1 cellular context compared by ENCODE assay signal in the genomic region with DNA sequence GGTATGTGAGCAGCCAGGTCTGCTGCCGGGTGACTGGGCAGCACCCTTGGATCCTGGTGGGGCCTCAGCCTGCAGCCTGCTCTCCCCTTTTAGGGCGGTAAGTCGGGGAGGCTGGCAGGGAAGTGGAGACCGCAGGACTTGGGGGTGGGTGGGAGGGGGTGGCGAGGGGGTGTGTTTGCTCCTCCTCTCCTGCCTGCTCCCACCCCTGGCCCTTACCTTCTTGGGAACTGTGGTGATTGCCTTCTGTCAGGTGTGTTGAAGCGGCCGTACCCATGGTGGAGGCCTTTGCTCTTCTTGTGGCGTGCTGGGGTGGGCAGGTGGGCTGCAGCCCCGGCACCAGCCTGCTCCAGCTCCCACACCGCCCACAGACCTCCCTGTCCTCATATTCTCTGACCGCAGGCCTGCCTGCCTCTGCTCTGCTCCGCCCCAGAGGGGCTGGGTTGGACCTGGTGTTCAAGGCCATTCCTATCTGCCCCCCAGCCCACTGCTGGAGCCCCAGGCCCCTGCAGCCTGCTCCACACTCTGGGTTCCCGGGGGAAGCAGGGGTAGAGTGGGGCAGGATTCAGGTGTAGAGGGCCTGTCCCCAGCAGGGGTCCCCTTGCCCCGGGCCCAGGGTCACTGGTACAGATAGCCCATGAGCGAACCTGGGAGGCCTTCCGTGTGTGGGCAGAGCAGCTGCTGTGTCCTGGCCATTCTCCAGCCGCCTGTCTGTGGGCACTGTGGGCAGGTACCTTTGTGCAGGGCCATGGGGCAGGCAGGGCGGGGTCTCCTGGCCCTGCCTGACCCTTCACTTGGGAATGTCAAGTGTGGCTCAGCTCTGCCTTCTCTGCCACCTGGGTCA.
TF ChIP-seq lines count a peak whose summit lies in the region.

No MANE protein-coding gene starts in this region.

TF ChIP-seq in HepG2, 621 proteins besides CTCF, POLR2A, EP300 and RAD21 (continued from another document and continues in another):
- TF ChIP-seq BCL3 (CRISPR knock-in tag; IDR thresholded peaks at IDR 0.05) (no peak), RBM39 (IDR thresholded peaks at IDR 0.05; ENCODE audit: low read depth, low read length, poor library complexity, severe bottlenecking) (peak; percentile 72), ZNF678 (CRISPR knock-in tag; IDR thresholded peaks at IDR 0.05) (no peak), ZNF234 (CRISPR knock-in tag; conservative IDR thresholded peaks at IDR 0.05) (no peak), YEATS4 (CRISPR knock-in tag; IDR thresholded peaks at IDR 0.05; ENCODE audit: borderline replicate concordance) (peak; percentile 76; the same call in 1 of the 2 replicates), ETV6 (CRISPR knock-in tag; conservative IDR thresholded peaks at IDR 0.05) (no peak), DNMT1 (CRISPR knock-in tag; IDR thresholded peaks at IDR 0.05) (0 out of 2 replicates have a peak, but pooled peaks have one; percentile 49), IKZF1 (IDR thresholded peaks at IDR 0.05) (no peak), RFX1 (IDR thresholded peaks at IDR 0.05) (no peak), ZNF143 (CRISPR knock-in tag; IDR thresholded peaks at IDR 0.05) (no peak), ZNF142 (CRISPR knock-in tag; IDR thresholded peaks at IDR 0.05) (no peak; the same call in 1 of the 2 replicates), ZNF550 (CRISPR knock-in tag; IDR thresholded peaks at IDR 0.05; ENCODE audit: borderline replicate concordance) (no peak), TEAD3 (CRISPR knock-in tag; optimal IDR thresholded peaks at IDR 0.05; ENCODE audit: borderline replicate concordance) (peak; percentile 68), ZNF34 (CRISPR knock-in tag; IDR thresholded peaks at IDR 0.05; ENCODE audit: borderline replicate concordance) (no peak), CENPX (CRISPR knock-in tag; IDR thresholded peaks at IDR 0.05) (no peak), ZSCAN31 (CRISPR knock-in tag; IDR thresholded peaks at IDR 0.05; ENCODE audit: low read depth) (no peak), PCBP1 (IDR thresholded peaks at IDR 0.05; ENCODE audit: borderline replicate concordance, low read depth, low read length) (peak; percentile 92), DPF2 (CRISPR knock-in tag; IDR thresholded peaks at IDR 0.05; ENCODE audit: borderline replicate concordance, low read depth) (no peak; the same call in 1 of the 2 replicates), TCF12 (IDR thresholded peaks at IDR 0.05) (no peak), TCF12 (CRISPR knock-in tag; IDR thresholded peaks at IDR 0.05) (no peak), ZNF224 (CRISPR knock-in tag; IDR thresholded peaks at IDR 0.05) (no peak; the same call in 1 of the 2 replicates), ZC3H4 (CRISPR knock-in tag; IDR thresholded peaks at IDR 0.05; ENCODE audit: borderline replicate concordance) (0 out of 2 replicates have a peak, but pooled peaks have one; percentile 23), HOXA9 (CRISPR knock-in tag; IDR thresholded peaks at IDR 0.05; ENCODE audit: borderline replicate concordance) (no peak), FOXC1 (CRISPR knock-in tag; IDR thresholded peaks at IDR 0.05; ENCODE audit: borderline replicate concordance) (peak; percentile 81), CBFB (CRISPR knock-in tag; IDR thresholded peaks at IDR 0.05) (peak; percentile 97), GTF2F1 (IDR thresholded peaks at IDR 0.05; ENCODE audit: low read length) (no peak), FUBP1 (CRISPR knock-in tag; IDR thresholded peaks at IDR 0.05; ENCODE audit: borderline replicate concordance) (no peak), TRIM22 (IDR thresholded peaks at IDR 0.05) (no peak), ZNF569 (CRISPR knock-in tag; IDR thresholded peaks at IDR 0.05; ENCODE audit: borderline replicate concordance) (no peak), MBNL3 (CRISPR knock-in tag; conservative IDR thresholded peaks at IDR 0.05) (no peak), NFRKB (IDR thresholded peaks at IDR 0.05) (no peak), CC2D1A (CRISPR knock-in tag; IDR thresholded peaks at IDR 0.05) (no peak)
- TF ChIP-seq, protein P1, sequence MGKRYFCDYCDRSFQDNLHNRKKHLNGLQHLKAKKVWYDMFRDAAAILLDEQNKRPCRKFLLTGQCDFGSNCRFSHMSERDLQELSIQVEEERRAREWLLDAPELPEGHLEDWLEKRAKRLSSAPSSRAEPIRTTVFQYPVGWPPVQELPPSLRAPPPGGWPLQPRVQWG (CRISPR knock-in tag; IDR thresholded peaks at IDR 0.05; ENCODE audit: borderline replicate concordance, low read depth), result no peak
- TF ChIP-seq, protein P2, sequence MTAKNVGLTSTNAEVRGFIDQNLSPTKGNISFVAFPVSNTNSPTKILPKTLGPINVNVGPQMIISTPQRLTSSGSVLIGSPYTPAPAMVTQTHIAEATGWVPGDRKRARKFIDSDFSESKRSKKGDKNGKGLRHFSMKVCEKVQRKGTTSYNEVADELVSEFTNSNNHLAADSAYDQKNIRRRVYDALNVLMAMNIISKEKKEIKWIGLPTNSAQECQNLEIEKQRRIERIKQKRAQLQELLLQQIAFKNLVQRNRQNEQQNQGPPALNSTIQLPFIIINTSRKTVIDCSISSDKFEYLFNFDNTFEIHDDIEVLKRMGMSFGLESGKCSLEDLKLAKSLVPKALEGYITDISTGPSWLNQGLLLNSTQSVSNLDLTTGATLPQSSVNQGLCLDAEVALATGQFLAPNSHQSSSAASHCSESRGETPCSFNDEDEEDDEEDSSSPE (CRISPR knock-in tag; IDR thresholded peaks at IDR 0.05), result peak; percentile 42; the same call in 1 of the 2 replicates
- TF ChIP-seq, protein P3, sequence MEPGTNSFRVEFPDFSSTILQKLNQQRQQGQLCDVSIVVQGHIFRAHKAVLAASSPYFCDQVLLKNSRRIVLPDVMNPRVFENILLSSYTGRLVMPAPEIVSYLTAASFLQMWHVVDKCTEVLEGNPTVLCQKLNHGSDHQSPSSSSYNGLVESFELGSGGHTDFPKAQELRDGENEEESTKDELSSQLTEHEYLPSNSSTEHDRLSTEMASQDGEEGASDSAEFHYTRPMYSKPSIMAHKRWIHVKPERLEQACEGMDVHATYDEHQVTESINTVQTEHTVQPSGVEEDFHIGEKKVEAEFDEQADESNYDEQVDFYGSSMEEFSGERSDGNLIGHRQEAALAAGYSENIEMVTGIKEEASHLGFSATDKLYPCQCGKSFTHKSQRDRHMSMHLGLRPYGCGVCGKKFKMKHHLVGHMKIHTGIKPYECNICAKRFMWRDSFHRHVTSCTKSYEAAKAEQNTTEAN (CRISPR knock-in tag; conservative IDR thresholded peaks at IDR 0.05), result no peak
- TF ChIP-seq, protein P4, sequence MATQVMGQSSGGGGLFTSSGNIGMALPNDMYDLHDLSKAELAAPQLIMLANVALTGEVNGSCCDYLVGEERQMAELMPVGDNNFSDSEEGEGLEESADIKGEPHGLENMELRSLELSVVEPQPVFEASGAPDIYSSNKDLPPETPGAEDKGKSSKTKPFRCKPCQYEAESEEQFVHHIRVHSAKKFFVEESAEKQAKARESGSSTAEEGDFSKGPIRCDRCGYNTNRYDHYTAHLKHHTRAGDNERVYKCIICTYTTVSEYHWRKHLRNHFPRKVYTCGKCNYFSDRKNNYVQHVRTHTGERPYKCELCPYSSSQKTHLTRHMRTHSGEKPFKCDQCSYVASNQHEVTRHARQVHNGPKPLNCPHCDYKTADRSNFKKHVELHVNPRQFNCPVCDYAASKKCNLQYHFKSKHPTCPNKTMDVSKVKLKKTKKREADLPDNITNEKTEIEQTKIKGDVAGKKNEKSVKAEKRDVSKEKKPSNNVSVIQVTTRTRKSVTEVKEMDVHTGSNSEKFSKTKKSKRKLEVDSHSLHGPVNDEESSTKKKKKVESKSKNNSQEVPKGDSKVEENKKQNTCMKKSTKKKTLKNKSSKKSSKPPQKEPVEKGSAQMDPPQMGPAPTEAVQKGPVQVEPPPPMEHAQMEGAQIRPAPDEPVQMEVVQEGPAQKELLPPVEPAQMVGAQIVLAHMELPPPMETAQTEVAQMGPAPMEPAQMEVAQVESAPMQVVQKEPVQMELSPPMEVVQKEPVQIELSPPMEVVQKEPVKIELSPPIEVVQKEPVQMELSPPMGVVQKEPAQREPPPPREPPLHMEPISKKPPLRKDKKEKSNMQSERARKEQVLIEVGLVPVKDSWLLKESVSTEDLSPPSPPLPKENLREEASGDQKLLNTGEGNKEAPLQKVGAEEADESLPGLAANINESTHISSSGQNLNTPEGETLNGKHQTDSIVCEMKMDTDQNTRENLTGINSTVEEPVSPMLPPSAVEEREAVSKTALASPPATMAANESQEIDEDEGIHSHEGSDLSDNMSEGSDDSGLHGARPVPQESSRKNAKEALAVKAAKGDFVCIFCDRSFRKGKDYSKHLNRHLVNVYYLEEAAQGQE (IDR thresholded peaks at IDR 0.05; ENCODE audit: borderline replicate concordance in 1 of 2, low read depth in 1 of 2, low read length in 2 of 2), result no peak
